9 cellular contexts compared by ENCODE assay signal in the genomic region with DNA sequence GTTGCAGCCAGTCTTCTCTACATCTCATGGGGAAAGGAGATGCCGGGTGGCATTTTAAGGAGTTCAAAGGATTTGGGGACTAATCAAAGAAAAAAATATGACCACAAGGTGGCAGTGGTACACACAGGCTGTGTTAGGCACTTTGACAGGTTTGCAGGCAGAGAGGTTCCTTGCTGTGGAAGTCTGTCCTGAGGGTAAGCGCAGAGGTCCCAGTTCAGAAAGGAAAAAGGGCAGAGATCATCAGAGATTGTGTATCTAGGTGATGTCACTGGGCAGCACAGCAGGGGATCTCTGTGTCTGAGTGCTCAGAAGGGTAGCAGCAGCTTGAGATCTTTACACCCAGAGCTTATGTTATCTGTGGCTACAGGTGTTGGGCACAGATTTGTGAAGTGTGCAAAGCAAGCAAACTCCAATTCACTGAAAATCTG.
A peak's percentile ranks its signal among the peaks of the same experiment; 100 is the strongest.
DNase-seq lines count a peak whose midpoint lies in the region; ATAC-seq and TF ChIP-seq lines count a peak whose summit lies in the region.
"Had no signal": no experiment of that assay in that cellular context is flagged by ENCODE, and none has a peak within 500 bp of the region (broad histone marks: within the 10 kb centered on the region; RNA-seq: fewer than 3 reads in every experiment).

No MANE protein-coding gene starts in this region.

- CTCF ChIA-PET in Caco-2 (lab: Charles Lee), result interaction anchor here (1.7 to 2.1 kb wide), 2 partner anchors 165 to 426 kb away, joined by 6 to 10 read pairs; no protein-coding TSS in a partner anchor

- H3K27me3 Mint-ChIP-seq in Caco-2 (ENCODE audit: insufficient read depth, unreplicated experiment), result peaks cover 14% of the 10 kb centered on the region
- H3K27me3 Mint-ChIP-seq: activated B cell treated with CpG ODN at 0.5 μM for 24 hours had no signal

- H3K27me3 ChIP-seq in Caco-2 (replicated peaks; ENCODE audit: control insufficient read depth, insufficient read depth, low read length) (no peaks in the 10 kb centered on the region), OCI-LY1 (ENCODE audit: insufficient read depth, low read length) (no peaks in the 10 kb centered on the region)

- no peaks in the 10 kb centered on the region for H3K79me2 ChIP-seq in OCI-LY1 (ENCODE audit: insufficient read depth, low read length)

- no peaks in the 10 kb centered on the region for H3K9me3 Mint-ChIP-seq in Caco-2 (ENCODE audit: unreplicated experiment)
- H3K9me3 Mint-ChIP-seq: activated B cell treated with CpG ODN at 0.5 μM for 24 hours had no signal

- no peak overlapping the region for H2AFZ ChIP-seq in OCI-LY1 (ENCODE audit: low read length)

- no peaks in the 10 kb centered on the region for H3K36me3 ChIP-seq in Caco-2 (ENCODE audit: control insufficient read depth, insufficient read depth, low read length)
- H3K36me3 ChIP-seq in OCI-LY1 (ENCODE audit: insufficient read depth, low read length), result no peaks in the 10 kb centered on the region

- H3K36me3 Mint-ChIP-seq in Caco-2 (ENCODE audit: insufficient read depth, unreplicated experiment), result no peaks in the 10 kb centered on the region

- peak; percentile 74 to 78 for TF ChIP-seq CTCF in Caco-2 (IDR thresholded peaks at IDR 0.05; ENCODE audit: insufficient read depth in 1 of 2, low read depth in 1 of 2, low read length in 1 of 2, severe bottlenecking in 1 of 2, unreplicated experiment in 1 of 2)
- TF ChIP-seq CTCF in OCI-LY1 (IDR thresholded peaks at IDR 0.05; ENCODE audit: low read length), result peak; percentile 67

- DNase-seq in Caco-2 (peak; percentile 73 to 76), HT-29 (ENCODE audit: low spot score) (peak; percentile 90), cerebellar cortex (ENCODE audit: low spot score) (peak; percentile 78), kidney tubule cell (ENCODE audit: low spot score) (peak; percentile 61), activated gamma-delta T cell treated with Interleukin-2 at 50 U/mL for 16 hours (no peak)
- DNase-seq: activated B cell treated with CpG ODN at 0.5 μM for 24 hours had no signal

- H3F3A ChIP-seq in OCI-LY1 (ENCODE audit: insufficient read depth, low read length), result no peaks in the 10 kb centered on the region

- no peak overlapping the region for H3K27ac Mint-ChIP-seq in Caco-2 (ENCODE audit: unreplicated experiment)
- H3K27ac Mint-ChIP-seq: activated B cell treated with CpG ODN at 0.5 μM for 24 hours had no signal

- no peak overlapping the region for H3K27ac ChIP-seq in OCI-LY1 (ENCODE audit: low read depth, low read length, poor library complexity, severe bottlenecking)

- intact Hi-C loops in Caco-2 (cut with micrococcal nuclease; ENCODE audit: unreplicated experiment), result loop anchor here (1.0 to 10.0 kb wide), 5 partner anchors 74 to 426 kb away; a partner anchor contains a TSS

- ATAC-seq in GM18868 (IDR thresholded peaks at IDR 0.05; ENCODE audit: unreplicated experiment), result peak; percentile 78
- ATAC-seq in HG03521 (IDR thresholded peaks at IDR 0.05; ENCODE audit: unreplicated experiment), result no peak

- POLR2A ChIA-PET in Caco-2 (lab: Charles Lee), result no interaction called here

- no TSS peak for BruUV-seq in Caco-2 (replicated peaks; lab: Mats Ljungman, UMichigan)

- no peak overlapping the region for H3K4me3 Mint-ChIP-seq in Caco-2 (ENCODE audit: unreplicated experiment)
- H3K4me3 Mint-ChIP-seq: activated B cell treated with CpG ODN at 0.5 μM for 24 hours had no signal

- no peaks in the 10 kb centered on the region for H4K20me1 ChIP-seq in OCI-LY1 (ENCODE audit: insufficient read depth, low read length)

- no peaks in the 10 kb centered on the region for H3K9me2 ChIP-seq in OCI-LY1 (ENCODE audit: low read depth, low read length)

- peaks cover under 1% of the 10 kb centered on the region for H3K4me1 Mint-ChIP-seq in Caco-2 (ENCODE audit: low read depth, unreplicated experiment)
- H3K4me1 Mint-ChIP-seq: activated B cell treated with CpG ODN at 0.5 μM for 24 hours had no signal

- no peak overlapping the region for H3K9ac ChIP-seq in OCI-LY1 (ENCODE audit: low read length)

- H3K4me3 ChIP-seq in Caco-2 (ENCODE audit: low read depth, low read length) (no peak overlapping the region), OCI-LY1 (ENCODE audit: low read depth, low read length, poor library complexity, severe bottlenecking) (no peak overlapping the region)

- H3K4me2 ChIP-seq in OCI-LY1 (ENCODE audit: low read length), result no peak overlapping the region

- no peaks in the 10 kb centered on the region for H3K9me3 ChIP-seq in Caco-2
- H3K9me3 ChIP-seq in OCI-LY1 (ENCODE audit: low read length), result no peaks in the 10 kb centered on the region

- H3K4me1 ChIP-seq in Caco-2, result no peaks in the 10 kb centered on the region
- no peaks in the 10 kb centered on the region for H3K4me1 ChIP-seq in OCI-LY1 (ENCODE audit: insufficient read depth, low read length, severe bottlenecking)
